In genomic region chr19:54100560-54100959, GRCh38 we compare ENCODE assay signal across 1 cellular context.
TF ChIP-seq lines count a peak whose summit lies in the region.

Gene OSCAR (minus strand): TSS chr19:54100803. CDS start chr19:54100792, 11 bp downstream.

TF ChIP-seq in SK-N-SH, 30 proteins besides CTCF, POLR2A, EP300 and RAD21 (continued from another document):
- TF ChIP-seq REST (IDR thresholded peaks at IDR 0.05; ENCODE audit: low read depth, low read length) = no peak
- TF ChIP-seq RCOR1 (IDR thresholded peaks at IDR 0.05; ENCODE audit: low read length) = no peak
- no peak for TF ChIP-seq USF2 (IDR thresholded peaks at IDR 0.05; ENCODE audit: borderline replicate concordance, low read depth, low read length)
- no peak for TF ChIP-seq NFIC (IDR thresholded peaks at IDR 0.05; ENCODE audit: borderline replicate concordance)
- TF ChIP-seq ZBTB33 (IDR thresholded peaks at IDR 0.05; ENCODE audit: borderline replicate concordance, low read depth) = no peak
- TF ChIP-seq SMC3 (IDR thresholded peaks at IDR 0.05; ENCODE audit: low read depth, low read length) = no peak
- no peak for TF ChIP-seq JUND (IDR thresholded peaks at IDR 0.05)
- no peak for TF ChIP-seq TAF1 (IDR thresholded peaks at IDR 0.05; ENCODE audit: borderline replicate concordance, low read depth, low read length)
- TF ChIP-seq FOXM1 (IDR thresholded peaks at IDR 0.05; ENCODE audit: low read depth) = no peak
- no peak for TF ChIP-seq TCF12 (IDR thresholded peaks at IDR 0.05)
- no peak for TF ChIP-seq MAX (IDR thresholded peaks at IDR 0.05; ENCODE audit: low read depth)
